In the genomic region with DNA sequence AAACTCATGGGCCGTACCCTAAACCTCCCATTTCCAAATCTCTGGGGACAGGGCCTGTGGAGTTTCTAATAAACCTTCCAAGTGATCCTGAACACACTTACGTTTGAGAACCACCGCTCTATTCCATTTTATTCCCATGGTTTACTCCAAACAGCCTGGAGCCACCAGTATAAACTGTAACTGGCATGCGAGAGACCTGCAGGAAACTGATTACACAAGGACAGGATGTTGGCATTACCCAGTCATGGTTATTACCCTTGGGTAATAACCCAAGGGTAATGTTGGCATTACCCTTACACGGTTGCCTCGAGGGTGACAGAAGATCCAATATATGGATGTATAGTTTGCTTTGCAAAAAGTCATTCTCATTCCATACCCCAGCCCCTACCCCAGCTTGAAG, we compare ENCODE assay signal across 15 cellular contexts. TPM values are rescaled to one million over a fixed set of nuclear protein-coding genes. Genes with fewer than 3 reads are reported as not detected.
DNase-seq lines count a peak whose midpoint lies in the region; ATAC-seq and TF ChIP-seq lines count a peak whose summit lies in the region.
"Had no signal": no experiment of that assay in that cellular context is flagged by ENCODE, and none has a peak within 500 bp of the region (broad histone marks: within the 10 kb centered on the region; RNA-seq: fewer than 3 reads in every experiment).

No MANE protein-coding gene starts in this region.

- POLR2A ChIA-PET in naive thymus-derived CD4-positive, alpha-beta T cell (lab: Charles Lee): no interaction called here

- H3K27me3 ChIP-seq in MG63: no peaks in the 10 kb centered on the region
- H3K27me3 ChIP-seq in naive thymus-derived CD4-positive, alpha-beta T cell (ENCODE audit: control insufficient read depth in 2 of 2, insufficient read depth in 2 of 2, low read length in 2 of 2): no peaks in the 10 kb centered on the region

- H3K4me1 ChIP-seq in naive thymus-derived CD4-positive, alpha-beta T cell (ENCODE audit: control insufficient read depth in 2 of 2, insufficient read depth in 2 of 2, low read length in 2 of 2): no peaks in the 10 kb centered on the region

- CTCF ChIA-PET in naive thymus-derived CD4-positive, alpha-beta T cell (lab: Charles Lee): no interaction called here

- H3K36me3 Mint-ChIP-seq in naive thymus-derived CD4-positive, alpha-beta T cell: no peaks in the 10 kb centered on the region
- H3K36me3 Mint-ChIP-seq: CD14-positive monocyte had no signal

- no peak overlapping the region for H3K4me3 Mint-ChIP-seq in naive thymus-derived CD4-positive, alpha-beta T cell
- H3K4me3 Mint-ChIP-seq: CD14-positive monocyte had no signal

- no peaks in the 10 kb centered on the region for H3K9me3 Mint-ChIP-seq in naive thymus-derived CD4-positive, alpha-beta T cell
- H3K9me3 Mint-ChIP-seq: CD14-positive monocyte had no signal

- H3K9me3 ChIP-seq in MG63: no peaks in the 10 kb centered on the region
- H3K9me3 ChIP-seq in naive thymus-derived CD4-positive, alpha-beta T cell (ENCODE audit: control insufficient read depth in 2 of 3, low read length in 3 of 3): no peaks in the 10 kb centered on the region
- H3K9me3 ChIP-seq: SK-N-SH had no signal

- H3K27ac ChIP-seq in coronary artery: no peak overlapping the region
- no peak overlapping the region for H3K27ac ChIP-seq in naive thymus-derived CD4-positive, alpha-beta T cell (ENCODE audit: low read depth, low read length)

- DNase-seq in Daoy (ENCODE audit: low read depth) (peak; percentile 13), MG63 (peak; percentile 17), coronary artery (ENCODE audit: low spot score) (peak; percentile 9), SW480 (ENCODE audit: low spot score) (no peak), NCI-H345 (lab: John Stamatoyannopoulos, UW) (no peak), GM20000 (ENCODE audit: low spot score) (no peak)
- DNase-seq in naive thymus-derived CD4-positive, alpha-beta T cell: no peak
- DNase-seq in activated CD4-positive, CD25-positive, alpha-beta regulatory T cell (lab: John Stamatoyannopoulos, UW): no peak
- DNase-seq: HCEC 1CT, NCI-H1436 treated with DMSO at 0.1 percent for 48 hours, NCI-H2029 treated with DMSO at 0.1 percent for 48 hours, NCI-H510A, SK-N-SH had no signal

- H3K4me3 ChIP-seq in MG63 (no peak overlapping the region), coronary artery (no peak overlapping the region)
- H3K4me3 ChIP-seq in naive thymus-derived CD4-positive, alpha-beta T cell (ENCODE audit: low read length): no peak overlapping the region

- H3K27me3 Mint-ChIP-seq in naive thymus-derived CD4-positive, alpha-beta T cell: no peaks in the 10 kb centered on the region

- TF ChIP-seq CTCF in coronary artery (IDR thresholded peaks at IDR 0.05) (no peak), GM20000 (IDR thresholded peaks at IDR 0.05; ENCODE audit: extremely low read depth, missing control alignments) (no peak)

- H3K36me3 ChIP-seq in MG63: no peaks in the 10 kb centered on the region
- H3K36me3 ChIP-seq in naive thymus-derived CD4-positive, alpha-beta T cell (ENCODE audit: control insufficient read depth in 2 of 3, insufficient read depth in 3 of 3, low read length in 3 of 3): no peaks in the 10 kb centered on the region

- H3K4me1 Mint-ChIP-seq in naive thymus-derived CD4-positive, alpha-beta T cell: no peaks in the 10 kb centered on the region

- intact Hi-C loops in naive thymus-derived CD4-positive, alpha-beta T cell (cut with micrococcal nuclease): no loop called here

- peak; percentile 38 for ATAC-seq in naive thymus-derived CD4-positive, alpha-beta T cell
- ATAC-seq: Right ventricle myocardium inferior had no signal

- H3K27ac Mint-ChIP-seq in naive thymus-derived CD4-positive, alpha-beta T cell: peak overlapping the region in 1 of 9 donors; percentile 43

RNA-seq across cellular contexts. Expression of a gene that starts 37.0 kb away (rescaled TPM):
- 50.5 and 53.3 TPM in 2 replicates for total RNA-seq in Daoy (2014; rRNA removed; shearing (Covaris generic))
- 37.7 and 75.2 TPM in 2 replicates for total RNA-seq in MG63 (2014; rRNA removed; shearing (Covaris generic); ENCODE audit: low replicate concordance)
- total RNA-seq in naive thymus-derived CD4-positive, alpha-beta T cell: 1,000 to 10,000 TPM in 1 of 5 experiments, 100 to 1,000 TPM in 1, 10 to 100 TPM in 3; 30.9 to 1,022 (median 98.3) TPM
- polyA plus RNA-seq in naive thymus-derived CD4-positive, alpha-beta T cell: 100 to 1,000 TPM in 1 of 2 donors, 10 to 100 TPM in 1; 86.3 to 129 TPM

Comparison
In these comparisons a context has a peak if more than half of its experiments do, and no peak if none do; other contexts are left out.
1. DNase-seq: peak in Daoy (single experiment), MG63 (single experiment) and coronary artery (single experiment); none in naive thymus-derived CD4-positive, alpha-beta T cell (0 of 9), SW480 (single experiment), NCI-H345 (single experiment), activated CD4-positive, CD25-positive, alpha-beta regulatory T cell (0 of 4) and GM20000 (single experiment).